In genomic region chr21:37712204-37712934, GRCh38 we compare ENCODE assay signal across 1 cellular context.
TF ChIP-seq lines count a peak whose summit lies in the region.

No MANE protein-coding gene starts in this region.

TF ChIP-seq in GM12878, 131 proteins besides CTCF, POLR2A, EP300 and RAD21 (continued from another document):
- TF ChIP-seq ATF2 (IDR thresholded peaks at IDR 0.05; ENCODE audit: low read length): no peak
- no peak for TF ChIP-seq CEBPZ (IDR thresholded peaks at IDR 0.05; ENCODE audit: low read depth, low read length)
- no peak for TF ChIP-seq SUPT20H (IDR thresholded peaks at IDR 0.05; ENCODE audit: borderline replicate concordance, control insufficient read depth, low read depth, low read length)
